In the genomic region with DNA sequence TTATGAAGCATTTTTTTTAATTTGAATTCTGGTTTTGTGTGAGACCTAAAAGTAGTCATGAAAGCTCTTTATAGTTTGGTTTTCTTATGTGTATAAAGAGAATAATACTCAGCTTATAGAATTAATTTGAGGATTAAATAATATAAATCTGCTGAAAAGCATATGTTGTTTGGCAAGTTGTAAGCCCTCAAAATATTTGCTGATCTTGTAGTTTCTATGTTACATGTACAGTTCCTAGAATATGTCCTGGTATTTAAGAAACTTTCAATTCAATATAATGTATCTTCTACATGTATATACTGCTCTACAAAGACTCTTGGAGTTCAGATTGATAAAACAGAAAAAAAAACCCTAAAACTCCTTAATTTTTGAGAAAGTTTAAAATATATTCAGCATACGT, we compare ENCODE assay signal across 7 cellular contexts.
"Had no signal": no experiment of that assay in that cellular context is flagged by ENCODE, and none has a peak within 500 bp of the region (broad histone marks: within the 10 kb centered on the region; RNA-seq: fewer than 3 reads in every experiment).

No MANE protein-coding gene starts in this region.

- H3K27ac ChIP-seq: KMS-11 had no signal

- FAIRE-seq: H1, H54 had no signal

- H3K4me2 ChIP-seq: GM23338, KMS-11 had no signal

- H3K9ac ChIP-seq: KMS-11 had no signal

- H3K4me3 ChIP-seq: GM23338 had no signal

- ATAC-seq: GM23338 had no signal

- H2AFZ ChIP-seq: GM23338 had no signal

- DNase-seq: H9, HCEC 1CT, KBM-7 had no signal
